Comparison of ENCODE assay signal across 8 cellular contexts in genomic region chr4:121823505-121824170, GRCh38. TPM values are rescaled to one million over a fixed set of nuclear protein-coding genes. Genes with fewer than 3 reads are reported as not detected.
DNase-seq lines count a peak whose midpoint lies in the region; ATAC-seq and TF ChIP-seq lines count a peak whose summit lies in the region.

CCNA2 (minus strand) TSS chr4:121823883; CDS start chr4:121823628, 255 bp downstream.

- CTCF ChIA-PET in activated B cell treated with CpG ODN at 0.5 μM for 24 hours (lab: Charles Lee), result no interaction called here

- peak within 1 kb of the TSS; percentile 61 to 91 (median 76) for H3K4me3 ChIP-seq in spleen

- peak within 1 kb of the TSS; percentile 68 to 84 (median 82) for H3K27ac ChIP-seq in spleen

- in situ Hi-C loops in GM18951 (cut with MboI; ENCODE audit: low sequenced_read_pairs, unreplicated experiment), result no loop called here

- peak; percentile 96 for ATAC-seq in HG03196 (IDR thresholded peaks at IDR 0.05; ENCODE audit: unreplicated experiment)
- ATAC-seq in activated B cell treated with CpG ODN at 0.5 μM for 24 hours (ENCODE audit: low read depth), result peak; percentile 99

- DNase-seq in AG08395 (ENCODE audit: low spot score), result peak; percentile 98
- peak; percentile 93 for DNase-seq in NCI-H345 (lab: John Stamatoyannopoulos, UW)
- peak; percentile 86 for DNase-seq in activated B cell treated with CpG ODN at 0.5 μM for 24 hours
- DNase-seq in central memory CD4-positive, alpha-beta T cell, result peak; percentile 93
- peak; percentile 96 for DNase-seq in inferior parietal cortex (ENCODE audit: extremely low spot score)
- DNase-seq in spleen, result peak; percentile 97

- H3K9me3 ChIP-seq in spleen, result no peaks in the 10 kb centered on the region

- H3K4me1 ChIP-seq in spleen, result peaks cover 7 to 34% (median 23%) of the 10 kb centered on the region in 6 donors

- WGBS in spleen, 5 donors, result 0% methylated on average over 55 to 63 of the region's 63 CpGs

- POLR2A ChIA-PET in activated B cell treated with CpG ODN at 0.5 μM for 24 hours (lab: Charles Lee), result interaction anchor here (1.2 to 3.6 kb wide), 4 partner anchors 22 to 328 kb away, joined by 3 to 22 read pairs (median 6); partner anchors contain the start of genes BBS7 and EXOSC9

- peak within 1 kb of the TSS; percentile 82 for H3K27ac Mint-ChIP-seq in activated B cell treated with CpG ODN at 0.5 μM for 24 hours

- no peaks in the 10 kb centered on the region for H3K27me3 Mint-ChIP-seq in activated B cell treated with CpG ODN at 0.5 μM for 24 hours

- intact Hi-C loops in activated B cell treated with CpG ODN at 0.5 μM for 24 hours (cut with micrococcal nuclease) (loop anchor here (1.0 to 5.0 kb wide), 6 partner anchors 22 to 1099 kb away; partner anchors contain the start of genes BBS12, BBS7, BLTP1 and EXOSC9), spleen (cut with DNase I; ENCODE audit: low total_unique reads) (no loop called here)

- no peak for TF ChIP-seq CTCF in activated B cell treated with CpG ODN at 0.5 μM for 24 hours (IDR thresholded peaks at IDR 0.05)
- peak in 1 of 11 experiments; percentile 18 for TF ChIP-seq CTCF in spleen (IDR thresholded peaks at IDR 0.05 in 8 of 11, conservative IDR thresholded peaks at IDR 0.05 in 3 of 11)

- TF ChIP-seq POLR2A in GM18951 (IDR thresholded peaks at IDR 0.05; ENCODE audit: extremely low read depth, insufficient read depth, insufficient read length), result peak; percentile 89
- TF ChIP-seq POLR2A in spleen (IDR thresholded peaks at IDR 0.05), result no peak

- H3K36me3 ChIP-seq in spleen, result peaks cover 0 to 39% (median 2%) of the 10 kb centered on the region in 6 donors

- H3K4me3 Mint-ChIP-seq in activated B cell treated with CpG ODN at 0.5 μM for 24 hours, result peak within 1 kb of the TSS; percentile 87

- H3K9me3 Mint-ChIP-seq in activated B cell treated with CpG ODN at 0.5 μM for 24 hours, result no peaks in the 10 kb centered on the region

- peaks cover 17% of the 10 kb centered on the region for H3K4me1 Mint-ChIP-seq in activated B cell treated with CpG ODN at 0.5 μM for 24 hours

- H3K36me3 Mint-ChIP-seq in activated B cell treated with CpG ODN at 0.5 μM for 24 hours (ENCODE audit: low read depth), result peaks cover 2% of the 10 kb centered on the region

- no peaks in the 10 kb centered on the region for H3K27me3 ChIP-seq in spleen (replicated peaks in 1 of 7)

RNA-seq across cellular contexts. Expression of gene CCNA2, which starts in this region (rescaled TPM):
- total RNA-seq in activated B cell treated with CpG ODN at 0.5 μM for 24 hours (1.4 and 2.0 TPM in 2 replicates), spleen (10 to 100 TPM in 1 of 7 donors, 1 to 10 TPM in 6; 2.3 to 10.9 (median 6.0) TPM)
- 1 to 10 TPM; 2.1 to 8.3 (median 5.8) TPM for polyA plus RNA-seq in spleen

Comparison
In these comparisons a context has a peak if more than half of its experiments do, and no peak if none do; other contexts are left out.
1. Peak in every context shown above with its lines: DNase-seq, ATAC-seq, H3K4me3 ChIP-seq and H3K27ac ChIP-seq.